Comparison of ENCODE assay signal across 2 cellular contexts in genomic region chr12:94721173-94721572, GRCh38.
TF ChIP-seq lines count a peak whose summit lies in the region.

No MANE protein-coding gene starts in this region.

TF ChIP-seq in GM12878, 131 proteins besides CTCF, POLR2A, EP300 and RAD21 (continued from another document and continues in another):
- TF ChIP-seq NR2C2 (IDR thresholded peaks at IDR 0.05; ENCODE audit: borderline replicate concordance, control insufficient read depth, insufficient read length, low read depth), result no peak
- TF ChIP-seq STAT3 (IDR thresholded peaks at IDR 0.05; ENCODE audit: low read depth, low read length), result no peak
- no peak for TF ChIP-seq SIN3A (IDR thresholded peaks at IDR 0.05; ENCODE audit: low read depth, low read length)
- no peak for TF ChIP-seq SRF (IDR thresholded peaks at IDR 0.05; ENCODE audit: low read depth in 2 of 2, low read length in 2 of 2)
- no peak for TF ChIP-seq BHLHE40 (IDR thresholded peaks at IDR 0.05; ENCODE audit: borderline replicate concordance in 1 of 2, low read depth in 2 of 2, low read length in 1 of 2)
- TF ChIP-seq MTA3 (IDR thresholded peaks at IDR 0.05; ENCODE audit: borderline replicate concordance, low read length), result 0 out of 2 replicates have a peak, but pooled peaks have one; percentile 29
- peak; percentile 92; the same call in 1 of the 2 replicates for TF ChIP-seq ZNF217 (IDR thresholded peaks at IDR 0.05)
- TF ChIP-seq ATF3 (IDR thresholded peaks at IDR 0.05; ENCODE audit: borderline replicate concordance, extremely low read depth, low read depth, low read length), result no peak
- no peak for TF ChIP-seq CUX1 (IDR thresholded peaks at IDR 0.05; ENCODE audit: insufficient replicate concordance, low read depth, low read length)
- no peak for TF ChIP-seq ZSCAN29 (IDR thresholded peaks at IDR 0.05)
- no peak for TF ChIP-seq RELA (IDR thresholded peaks at IDR 0.05; ENCODE audit: borderline replicate concordance, partially characterized antibody)
- TF ChIP-seq GABPA (IDR thresholded peaks at IDR 0.05; ENCODE audit: low read depth), result 0 out of 2 replicates have a peak, but pooled peaks have one; percentile 11
- no peak for TF ChIP-seq MLLT1 (IDR thresholded peaks at IDR 0.05)
- no peak for TF ChIP-seq PML (IDR thresholded peaks at IDR 0.05; ENCODE audit: low read length)
- peak; percentile 61 for TF ChIP-seq DPF2 (IDR thresholded peaks at IDR 0.05)
- TF ChIP-seq CHD4 (IDR thresholded peaks at IDR 0.05), result no peak
- TF ChIP-seq PAX5 (IDR thresholded peaks at IDR 0.05; ENCODE audit: borderline replicate concordance, low read depth, low read length), result 0 out of 2 replicates have a peak, but pooled peaks have one; percentile 35
- no peak for TF ChIP-seq HDGF (IDR thresholded peaks at IDR 0.05)
- TF ChIP-seq CREB1 (IDR thresholded peaks at IDR 0.05; ENCODE audit: low read depth), result 0 out of 2 replicates have a peak, but pooled peaks have one; percentile 13
- peak; percentile 21; the same call in 1 of the 2 replicates for TF ChIP-seq BCL11A (IDR thresholded peaks at IDR 0.05; ENCODE audit: low read depth, low read length)
- 0 out of 4 replicates have a peak, but pooled peaks of 1 of the 2 experiments have one; percentile 28 for TF ChIP-seq IKZF2 (IDR thresholded peaks at IDR 0.05)
- TF ChIP-seq SKIL (IDR thresholded peaks at IDR 0.05; ENCODE audit: low read depth, poor library complexity, severe bottlenecking), result peak; percentile 37

TF ChIP-seq in SK-N-SH, 30 proteins besides CTCF, POLR2A, EP300 and RAD21 (continued from another document):
- no peak for TF ChIP-seq PBX3 (IDR thresholded peaks at IDR 0.05)
- TF ChIP-seq FOXJ3 (CRISPR knock-in tag; IDR thresholded peaks at IDR 0.05), result no peak
- TF ChIP-seq MAX (IDR thresholded peaks at IDR 0.05; ENCODE audit: low read depth), result no peak
- TF ChIP-seq GABPA (IDR thresholded peaks at IDR 0.05; ENCODE audit: low read depth), result no peak
- no peak for TF ChIP-seq FOXM1 (IDR thresholded peaks at IDR 0.05; ENCODE audit: low read depth)
- no peak for TF ChIP-seq USF1 (IDR thresholded peaks at IDR 0.05; ENCODE audit: borderline replicate concordance, low read depth)
- TF ChIP-seq EZH2phosphoT487 (IDR thresholded peaks at IDR 0.05; ENCODE audit: borderline replicate concordance, low read depth), result no peak
TF ChIP-seq in SK-N-SH: peak in this region for 0.
